17 cellular contexts compared by ENCODE assay signal in the genomic region with DNA sequence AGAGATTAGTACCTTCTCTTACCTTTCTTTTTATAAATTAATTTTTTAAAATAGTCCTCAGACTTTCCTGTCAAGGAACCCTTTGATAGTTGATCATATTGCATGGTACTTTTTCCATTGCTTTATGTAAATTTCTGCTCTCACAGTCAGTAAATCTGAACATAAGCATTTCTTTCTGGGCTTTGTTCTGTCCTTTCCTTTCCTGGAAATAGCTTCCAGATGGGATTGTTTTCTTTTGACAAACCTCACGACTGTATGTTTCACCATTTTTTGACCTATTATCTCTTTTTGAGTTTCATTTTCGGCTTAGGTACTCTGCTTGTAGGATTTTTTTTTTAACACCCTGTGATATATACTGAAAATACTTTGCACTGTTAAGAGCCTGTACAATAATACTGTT. TPM values are rescaled to one million over a fixed set of nuclear protein-coding genes. Genes with fewer than 3 reads are reported as not detected.
DNase-seq lines count a peak whose midpoint lies in the region; ATAC-seq and TF ChIP-seq lines count a peak whose summit lies in the region.
"Had no signal": no experiment of that assay in that cellular context is flagged by ENCODE, and none has a peak within 500 bp of the region (broad histone marks: within the 10 kb centered on the region; RNA-seq: fewer than 3 reads in every experiment).

No MANE protein-coding gene starts in this region.

- H3K36me3 ChIP-seq in GM23248 (ENCODE audit: low read depth): no peaks in the 10 kb centered on the region
- H3K36me3 ChIP-seq: BLaER1, colonic mucosa, gastrocnemius medialis had no signal

- 37 to 40% methylated on average over 2 of the region's 2 CpGs for WGBS in GM23248 (ENCODE audit: low coverage in 1 of 2, low lambda C conversion rate in 2 of 2, missing lambda C conversion rate in 2 of 2), 2 experiments

- H3K4me3 ChIP-seq in GM23248 (no peak overlapping the region), astrocyte of the spinal cord (ENCODE audit: low read depth, low read length) (no peak overlapping the region), fibroblast of the aortic adventitia (ENCODE audit: low read depth, low read length) (no peak overlapping the region)
- H3K4me3 ChIP-seq: BLaER1, colonic mucosa, gastrocnemius medialis, smooth muscle cell had no signal

- no peak for TF ChIP-seq CTCF in astrocyte of the spinal cord (IDR thresholded peaks at IDR 0.05; ENCODE audit: low read depth, low read length)
- no peak for TF ChIP-seq CTCF in fibroblast of the aortic adventitia (IDR thresholded peaks at IDR 0.05; ENCODE audit: insufficient read depth, low read length)
- no peak for TF ChIP-seq CTCF in osteocyte (IDR thresholded peaks at IDR 0.05)

- CTCF ChIA-PET in activated CD8-positive, alpha-beta memory T cell treated with anti-CD3 and anti-CD28 coated beads, Interleukin-2, amount 10 ng/mL, durations not matched to agents 7 days and 5 days (lab: Charles Lee): no interaction called here

- no peaks in the 10 kb centered on the region for H4K20me1 ChIP-seq in GM23248 (ENCODE audit: insufficient read depth)
- H4K20me1 ChIP-seq: BLaER1 had no signal

- H3K27ac Mint-ChIP-seq in osteocyte (ENCODE audit: unreplicated experiment): peak overlapping the region; percentile 81
- H3K27ac Mint-ChIP-seq in activated CD8-positive, alpha-beta memory T cell treated with anti-CD3 and anti-CD28 coated beads, Interleukin-2, amount 10 ng/mL, durations not matched to agents 7 days and 5 days: no peak overlapping the region
- H3K27ac Mint-ChIP-seq: activated naive CD8-positive, alpha-beta T cell had no signal

- peak overlapping the region; percentile 20; the same call in 1 of the 2 replicates for H3K27ac ChIP-seq in GM23248
- H3K27ac ChIP-seq: BLaER1, colonic mucosa, gastrocnemius medialis had no signal

- no peak overlapping the region for H2AFZ ChIP-seq in GM23248

- no peak for ATAC-seq in activated CD8-positive, alpha-beta memory T cell treated with anti-CD3 and anti-CD28 coated beads, Interleukin-2, amount 10 ng/mL, durations not matched to agents 7 days and 5 days
- ATAC-seq in HG03460 (IDR thresholded peaks at IDR 0.05; ENCODE audit: unreplicated experiment) (no peak), HG03469 (IDR thresholded peaks at IDR 0.05; ENCODE audit: unreplicated experiment) (no peak)
- ATAC-seq: gastrocnemius medialis had no signal

- peaks cover 100% of the 10 kb centered on the region for H3K79me2 ChIP-seq in GM23248 (ENCODE audit: insufficient read depth)

- DNase-seq in GM23248: peak; percentile 38
- DNase-seq in astrocyte of the spinal cord (ENCODE audit: low read depth, low spot score): peak; percentile 31
- peak; percentile 66 for DNase-seq in fibroblast of the aortic adventitia (ENCODE audit: low read depth)
- DNase-seq in osteocyte (ENCODE audit: extremely low spot score, unreplicated experiment): no peak
- DNase-seq in activated CD8-positive, alpha-beta memory T cell treated with anti-CD3 and anti-CD28 coated beads, Interleukin-2, amount 10 ng/mL, durations not matched to agents 7 days and 5 days: no peak
- no peak for DNase-seq in NCI-H2107 (lab: John Stamatoyannopoulos, UW)
- DNase-seq: Calu3; colonic mucosa; gastrocnemius medialis; NCI-H1436; stimulated activated CD4-positive, alpha-beta T cell treated with anti-CD3 and anti-CD28 coated beads, Interleukin-4, amount 100 ng/mL, for 24 hours had no signal

- no peaks in the 10 kb centered on the region for H3K36me3 Mint-ChIP-seq in osteocyte (ENCODE audit: unreplicated experiment)
- peaks cover 7% of the 10 kb centered on the region for H3K36me3 Mint-ChIP-seq in activated CD8-positive, alpha-beta memory T cell treated with anti-CD3 and anti-CD28 coated beads, Interleukin-2, amount 10 ng/mL, durations not matched to agents 7 days and 5 days
- H3K36me3 Mint-ChIP-seq: activated naive CD8-positive, alpha-beta T cell; brain had no signal

- H3K9me2 ChIP-seq in GM23248 (ENCODE audit: insufficient read depth): no peaks in the 10 kb centered on the region

- H3K4me3 Mint-ChIP-seq in osteocyte (ENCODE audit: unreplicated experiment): peak overlapping the region; percentile 15
- no peak overlapping the region for H3K4me3 Mint-ChIP-seq in activated CD8-positive, alpha-beta memory T cell treated with anti-CD3 and anti-CD28 coated beads, Interleukin-2, amount 10 ng/mL, durations not matched to agents 7 days and 5 days
- H3K4me3 Mint-ChIP-seq: activated naive CD8-positive, alpha-beta T cell had no signal

- no peaks in the 10 kb centered on the region for H3K9me3 ChIP-seq in GM23248 (ENCODE audit: low read depth)
- H3K9me3 ChIP-seq: BLaER1, colonic mucosa, gastrocnemius medialis had no signal

- H3K9ac ChIP-seq in GM23248: no peak overlapping the region
- H3K9ac ChIP-seq: BLaER1 had no signal

- in situ Hi-C loops in GM23248 (cut with MboI): no loop called here
- in situ Hi-C loops in astrocyte of the spinal cord (cut with HindIII; ENCODE audit: low sequenced_read_pairs): no loop called here

- H3K27me3 ChIP-seq in GM23248 (replicated peaks; ENCODE audit: insufficient read depth): no peaks in the 10 kb centered on the region
- H3K27me3 ChIP-seq: BLaER1, colonic mucosa, gastrocnemius medialis had no signal

- H3K27me3 Mint-ChIP-seq in osteocyte (ENCODE audit: unreplicated experiment): no peaks in the 10 kb centered on the region
- peaks cover 7% of the 10 kb centered on the region for H3K27me3 Mint-ChIP-seq in activated CD8-positive, alpha-beta memory T cell treated with anti-CD3 and anti-CD28 coated beads, Interleukin-2, amount 10 ng/mL, durations not matched to agents 7 days and 5 days
- H3K27me3 Mint-ChIP-seq: activated naive CD8-positive, alpha-beta T cell; brain had no signal

- no peaks in the 10 kb centered on the region for H3K9me3 Mint-ChIP-seq in osteocyte (ENCODE audit: unreplicated experiment)
- no peaks in the 10 kb centered on the region for H3K9me3 Mint-ChIP-seq in activated CD8-positive, alpha-beta memory T cell treated with anti-CD3 and anti-CD28 coated beads, Interleukin-2, amount 10 ng/mL, durations not matched to agents 7 days and 5 days (ENCODE audit: low read depth)
- H3K9me3 Mint-ChIP-seq: brain had no signal

- H3K4me2 ChIP-seq in GM23248 (ENCODE audit: unreplicated experiment): peak overlapping the region; percentile 28
- H3K4me2 ChIP-seq: BLaER1, smooth muscle cell had no signal

- H3K4me1 ChIP-seq in GM23248 (ENCODE audit: insufficient read depth): peaks cover 35% of the 10 kb centered on the region
- H3K4me1 ChIP-seq: BLaER1, colonic mucosa had no signal

- no peaks in the 10 kb centered on the region; the same call in 1 of the 2 replicates for H3F3A ChIP-seq in GM23248 (ENCODE audit: insufficient read depth)

- H3K4me1 Mint-ChIP-seq in osteocyte (ENCODE audit: unreplicated experiment): peaks cover 78% of the 10 kb centered on the region
- H3K4me1 Mint-ChIP-seq in activated CD8-positive, alpha-beta memory T cell treated with anti-CD3 and anti-CD28 coated beads, Interleukin-2, amount 10 ng/mL, durations not matched to agents 7 days and 5 days: peaks cover 26% of the 10 kb centered on the region

RNA-seq across cellular contexts. Expression of a gene that starts 32.6 kb away (rescaled TPM):
- total RNA-seq in GM23248 (2014; rRNA removed; shearing (Covaris generic)): 103 TPM in 2 replicates
- polyA plus RNA-seq in GM23248 (2016; fragmentation: Nextera tagmentation; extraction: Ambion mirVana): 46.6 and 49.4 TPM in 2 replicates
- total RNA-seq in fibroblast of the aortic adventitia (ENCODE audit: low replicate concordance) (211 and 281 TPM in 2 replicates), osteocyte (144 and 152 TPM in 2 replicates)
- total RNA-seq in activated CD8-positive, alpha-beta memory T cell treated with anti-CD3 and anti-CD28 coated beads, Interleukin-2, amount 10 ng/mL, durations not matched to agents 7 days and 5 days: 100 to 1,000 TPM; 102 to 195 TPM

Comparison
In these comparisons a context has a peak if more than half of its experiments do, and no peak if none do; other contexts are left out.
1. DNase-seq: peak in GM23248 (single experiment), astrocyte of the spinal cord (single experiment) and fibroblast of the aortic adventitia (single experiment); none in osteocyte (single experiment), activated CD8-positive, alpha-beta memory T cell treated with anti-CD3 and anti-CD28 coated beads, Interleukin-2, amount 10 ng/mL, durations not matched to agents 7 days and 5 days (single experiment) and NCI-H2107 (single experiment).